22 cellular contexts compared by ENCODE assay signal in the genomic region with DNA sequence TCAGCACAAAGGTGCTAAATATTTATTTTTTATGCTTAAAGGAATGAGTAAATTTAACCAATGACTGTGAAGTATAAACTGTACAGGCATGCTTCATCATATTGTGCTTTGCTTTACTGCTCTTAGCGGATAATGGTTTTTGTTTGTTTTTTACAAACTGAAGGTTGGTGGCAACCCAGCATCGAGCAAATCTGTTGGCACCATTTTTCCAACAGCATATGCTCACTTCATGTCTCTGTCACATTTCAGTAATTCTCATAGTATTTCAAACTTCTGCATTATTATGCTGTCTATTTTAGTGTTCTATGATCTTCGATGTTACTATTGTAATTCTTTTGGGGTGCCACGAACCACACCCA. TPM values are rescaled to one million over a fixed set of nuclear protein-coding genes. Genes with fewer than 3 reads are reported as not detected.
A peak's percentile ranks its signal among the peaks of the same experiment; 100 is the strongest.
DNase-seq lines count a peak whose midpoint lies in the region; ATAC-seq and TF ChIP-seq lines count a peak whose summit lies in the region.
"Had no signal": no experiment of that assay in that cellular context is flagged by ENCODE, and none has a peak within 500 bp of the region (broad histone marks: within the 10 kb centered on the region; RNA-seq: fewer than 3 reads in every experiment).

No MANE protein-coding gene starts in this region.

- H2AFZ ChIP-seq in OCI-LY1 (ENCODE audit: low read length), result no peak overlapping the region
- H2AFZ ChIP-seq in GM23338, result no peak overlapping the region

- H3K9ac ChIP-seq in OCI-LY1 (ENCODE audit: low read length), result no peak overlapping the region
- no peak overlapping the region for H3K9ac ChIP-seq in endodermal cell (ENCODE audit: extremely low read depth, low read length, poor library complexity, severe bottlenecking)
- H3K9ac ChIP-seq: BLaER1 treated with 17β-estradiol and CSF1 and Interleukin-3, amounts not matched to agents 10 nM and 100 nM had no signal

- H3K9me3 ChIP-seq in CD8-positive, alpha-beta T cell (ENCODE audit: low read length), result no peaks in the 10 kb centered on the region
- peaks cover 5% of the 10 kb centered on the region; the same call in 1 of the 2 replicates for H3K9me3 ChIP-seq in OCI-LY1 (ENCODE audit: low read length)
- peaks cover 25% of the 10 kb centered on the region for H3K9me3 ChIP-seq in endodermal cell (ENCODE audit: control insufficient read depth, low read length)
- H3K9me3 ChIP-seq: colonic mucosa, esophagus squamous epithelium, gastrocnemius medialis, sigmoid colon, SJSA1 had no signal

- H4K20me1 ChIP-seq in OCI-LY1 (ENCODE audit: insufficient read depth, low read length) (no peaks in the 10 kb centered on the region; the same call in 1 of the 2 replicates), GM23338 (replicated peaks; ENCODE audit: insufficient read depth) (peaks cover 13% of the 10 kb centered on the region)

- POLR2A ChIA-PET in activated CD8-positive, alpha-beta T cell treated with anti-CD3 and anti-CD28 coated beads for 36 hours (lab: Charles Lee), result no interaction called here
- POLR2A ChIA-PET in activated CD8-positive, alpha-beta T cell treated with anti-CD3 and anti-CD28 coated beads, Interleukin-2, amount 10 ng/mL, durations not matched to agents 7 days and 5 days (lab: Charles Lee), result no interaction called here
- POLR2A ChIA-PET in CD8-positive, alpha-beta T cell (lab: Charles Lee), result no interaction called here

- no peak overlapping the region for H3K4me3 ChIP-seq in CD8-positive, alpha-beta T cell (ENCODE audit: low read depth, low read length)
- H3K4me3 ChIP-seq in OCI-LY1 (ENCODE audit: low read depth, low read length, poor library complexity, severe bottlenecking) (no peak overlapping the region), GM23338 (no peak overlapping the region), endodermal cell (ENCODE audit: low read length) (no peak overlapping the region)
- H3K4me3 ChIP-seq: BLaER1 treated with 17β-estradiol and CSF1 and Interleukin-3, amounts not matched to agents 10 nM and 100 nM; colonic mucosa; esophagus squamous epithelium; gastrocnemius medialis; K562; sigmoid colon; SJSA1 had no signal

- H3K4me3 Mint-ChIP-seq in activated CD8-positive, alpha-beta T cell treated with anti-CD3 and anti-CD28 coated beads for 36 hours, result no peak overlapping the region
- no peak overlapping the region for H3K4me3 Mint-ChIP-seq in activated CD8-positive, alpha-beta T cell treated with anti-CD3 and anti-CD28 coated beads, Interleukin-2, amount 10 ng/mL, durations not matched to agents 7 days and 5 days
- H3K4me3 Mint-ChIP-seq in CD8-positive, alpha-beta T cell, result peak overlapping the region; percentile 54
- H3K4me3 Mint-ChIP-seq in memory B cell (no peak overlapping the region), GM23338 (no peak overlapping the region), endodermal cell (no peak overlapping the region)
- H3K4me3 Mint-ChIP-seq: brain had no signal

- TF ChIP-seq CTCF in activated CD8-positive, alpha-beta T cell treated with anti-CD3 and anti-CD28 coated beads for 36 hours (IDR thresholded peaks at IDR 0.05), result no peak
- no peak for TF ChIP-seq CTCF in CD8-positive, alpha-beta T cell (IDR thresholded peaks at IDR 0.05)
- TF ChIP-seq CTCF in OCI-LY1 (IDR thresholded peaks at IDR 0.05; ENCODE audit: low read length) (no peak), GM23338 (conservative IDR thresholded peaks at IDR 0.05; ENCODE audit: low read depth in 2 of 2) (no peak), endodermal cell (conservative IDR thresholded peaks at IDR 0.05) (no peak)

- no peak for DNase-seq in activated CD8-positive, alpha-beta T cell treated with anti-CD3 and anti-CD28 coated beads for 36 hours
- DNase-seq in activated CD8-positive, alpha-beta T cell treated with anti-CD3 and anti-CD28 coated beads, Interleukin-2, amount 10 ng/mL, durations not matched to agents 7 days and 5 days, result no peak
- no peak for DNase-seq in CD8-positive, alpha-beta T cell
- DNase-seq in memory B cell (ENCODE audit: low spot score in 2 of 2), result no peak
- DNase-seq in GM23338 (ENCODE audit: low spot score), result no peak
- DNase-seq in endodermal cell, result no peak
- no peak for DNase-seq in anterior cingulate cortex (lab: John Stamatoyannopoulos, UW)
- DNase-seq: activated CD4-positive, alpha-beta memory T cell treated with anti-CD3 and anti-CD28 coated beads for 36 hours; colonic mucosa; esophagus squamous epithelium; gastrocnemius medialis; NCI-H1048; NCI-H2029; NK-92 treated with Interleukin-12 subunit alpha and Interleukin-12 subunit beta, amount 100 ng/mL, for 24 hours; sigmoid colon; stimulated activated CD4-positive, alpha-beta T cell treated with anti-CD3 and anti-CD28 coated beads, Interleukin-15, amount 100 ng/mL, for 24 hours had no signal

- H3F3A ChIP-seq in OCI-LY1 (ENCODE audit: insufficient read depth, low read length), result no peaks in the 10 kb centered on the region
- H3F3A ChIP-seq in GM23338 (replicated peaks; ENCODE audit: low read depth), result no peaks in the 10 kb centered on the region

- CTCF ChIA-PET in activated CD8-positive, alpha-beta T cell treated with anti-CD3 and anti-CD28 coated beads for 36 hours (lab: Charles Lee), result interaction anchor here (0.6 to 1.2 kb wide), 4 partner anchors 10 to 113 kb away, joined by 3 read pairs; a partner anchor contains a TSS
- CTCF ChIA-PET in activated CD8-positive, alpha-beta T cell treated with anti-CD3 and anti-CD28 coated beads, Interleukin-2, amount 10 ng/mL, durations not matched to agents 7 days and 5 days (lab: Charles Lee), result interaction anchor here (1.0 kb wide), 1 partner anchor 91 kb away, joined by 4 read pairs; no protein-coding TSS in a partner anchor
- CTCF ChIA-PET in CD8-positive, alpha-beta T cell (lab: Charles Lee), result no interaction called here

- peak; percentile 3 for ATAC-seq in activated CD8-positive, alpha-beta T cell treated with anti-CD3 and anti-CD28 coated beads for 36 hours
- no peak for ATAC-seq in activated CD8-positive, alpha-beta T cell treated with anti-CD3 and anti-CD28 coated beads, Interleukin-2, amount 10 ng/mL, durations not matched to agents 7 days and 5 days
- no peak for ATAC-seq in CD8-positive, alpha-beta T cell
- no peak for ATAC-seq in memory B cell (ENCODE audit: low read depth)
- no peak for ATAC-seq in GM23338
- ATAC-seq: gastrocnemius medialis, K562 had no signal

- peaks cover 5% of the 10 kb centered on the region for H3K9me3 Mint-ChIP-seq in activated CD8-positive, alpha-beta T cell treated with anti-CD3 and anti-CD28 coated beads for 36 hours
- no peaks in the 10 kb centered on the region for H3K9me3 Mint-ChIP-seq in activated CD8-positive, alpha-beta T cell treated with anti-CD3 and anti-CD28 coated beads, Interleukin-2, amount 10 ng/mL, durations not matched to agents 7 days and 5 days (ENCODE audit: insufficient read depth)
- H3K9me3 Mint-ChIP-seq in CD8-positive, alpha-beta T cell, result peaks cover 6% of the 10 kb centered on the region
- H3K9me3 Mint-ChIP-seq in memory B cell (peaks cover 2% of the 10 kb centered on the region), GM23338 (peaks cover 2% of the 10 kb centered on the region; the same call in 2 of the 3 replicates), endodermal cell (peaks cover 16% of the 10 kb centered on the region)
- H3K9me3 Mint-ChIP-seq: activated CD4-positive, alpha-beta memory T cell treated with anti-CD3 and anti-CD28 coated beads for 36 hours had no signal

- no peak overlapping the region for H3K27ac ChIP-seq in CD8-positive, alpha-beta T cell (ENCODE audit: low read depth, low read length)
- peak overlapping the region; percentile 52 for H3K27ac ChIP-seq in OCI-LY1 (ENCODE audit: low read depth, low read length, poor library complexity, severe bottlenecking)
- no peak overlapping the region for H3K27ac ChIP-seq in GM23338 (ENCODE audit: low read depth)
- H3K27ac ChIP-seq in endodermal cell (ENCODE audit: low read depth, low read length), result no peak overlapping the region
- H3K27ac ChIP-seq: BLaER1 treated with 17β-estradiol and CSF1 and Interleukin-3, amounts not matched to agents 10 nM and 100 nM; colonic mucosa; esophagus squamous epithelium; gastrocnemius medialis; sigmoid colon; SJSA1 had no signal

- no peaks in the 10 kb centered on the region for H3K27me3 ChIP-seq in CD8-positive, alpha-beta T cell (ENCODE audit: insufficient read depth, low read length)
- H3K27me3 ChIP-seq in OCI-LY1 (ENCODE audit: insufficient read depth, low read length) (no peaks in the 10 kb centered on the region), GM23338 (ENCODE audit: insufficient read depth) (no peaks in the 10 kb centered on the region), endodermal cell (ENCODE audit: control insufficient read depth, insufficient read depth, low read length, poor library complexity, severe bottlenecking) (no peaks in the 10 kb centered on the region)
- H3K27me3 ChIP-seq: BLaER1 treated with 17β-estradiol and CSF1 and Interleukin-3, amounts not matched to agents 10 nM and 100 nM; colonic mucosa; esophagus squamous epithelium; gastrocnemius medialis; sigmoid colon; SJSA1 had no signal

- intact Hi-C loops in activated CD8-positive, alpha-beta T cell treated with anti-CD3 and anti-CD28 coated beads for 36 hours (cut with micrococcal nuclease), result no loop called here
- intact Hi-C loops in CD8-positive, alpha-beta T cell (cut with DNase I, micrococcal nuclease), result loop anchor here in 1 of 2 experiments (2.0 kb wide), 1 partner anchor 15 kb away; no protein-coding TSS in a partner anchor

- peaks cover 59% of the 10 kb centered on the region for H3K4me1 Mint-ChIP-seq in activated CD8-positive, alpha-beta T cell treated with anti-CD3 and anti-CD28 coated beads for 36 hours (ENCODE audit: low read depth)
- H3K4me1 Mint-ChIP-seq in activated CD8-positive, alpha-beta T cell treated with anti-CD3 and anti-CD28 coated beads, Interleukin-2, amount 10 ng/mL, durations not matched to agents 7 days and 5 days (ENCODE audit: low read depth), result peaks cover 26% of the 10 kb centered on the region
- peaks cover 76% of the 10 kb centered on the region for H3K4me1 Mint-ChIP-seq in CD8-positive, alpha-beta T cell (ENCODE audit: low read depth)
- H3K4me1 Mint-ChIP-seq in memory B cell (peaks cover 34% of the 10 kb centered on the region), GM23338 (peaks cover 25% of the 10 kb centered on the region), endodermal cell (peaks cover 8% of the 10 kb centered on the region)

- peak overlapping the region; percentile 84 for H3K27ac Mint-ChIP-seq in activated CD8-positive, alpha-beta T cell treated with anti-CD3 and anti-CD28 coated beads for 36 hours
- no peak overlapping the region for H3K27ac Mint-ChIP-seq in activated CD8-positive, alpha-beta T cell treated with anti-CD3 and anti-CD28 coated beads, Interleukin-2, amount 10 ng/mL, durations not matched to agents 7 days and 5 days
- H3K27ac Mint-ChIP-seq in CD8-positive, alpha-beta T cell, result peak overlapping the region; percentile 78
- peak overlapping the region; percentile 78 for H3K27ac Mint-ChIP-seq in memory B cell
- no peak overlapping the region for H3K27ac Mint-ChIP-seq in GM23338
- no peak overlapping the region for H3K27ac Mint-ChIP-seq in endodermal cell
- H3K27ac Mint-ChIP-seq: progenitor cell of endocrine pancreas had no signal

- H3K79me2 ChIP-seq in OCI-LY1 (ENCODE audit: insufficient read depth, low read length) (peaks cover 21% of the 10 kb centered on the region), GM23338 (replicated peaks; ENCODE audit: insufficient read depth) (peaks cover 95% of the 10 kb centered on the region)

- H3K36me3 Mint-ChIP-seq in activated CD8-positive, alpha-beta T cell treated with anti-CD3 and anti-CD28 coated beads for 36 hours (ENCODE audit: low read depth), result peaks cover 14% of the 10 kb centered on the region
- peaks cover 8% of the 10 kb centered on the region for H3K36me3 Mint-ChIP-seq in activated CD8-positive, alpha-beta T cell treated with anti-CD3 and anti-CD28 coated beads, Interleukin-2, amount 10 ng/mL, durations not matched to agents 7 days and 5 days (ENCODE audit: low read depth)
- H3K36me3 Mint-ChIP-seq in CD8-positive, alpha-beta T cell, result peaks cover 4% of the 10 kb centered on the region
- peaks cover 13% of the 10 kb centered on the region for H3K36me3 Mint-ChIP-seq in memory B cell
- H3K36me3 Mint-ChIP-seq in GM23338 (ENCODE audit: low read depth), result peaks cover 17% of the 10 kb centered on the region
- peaks cover 31% of the 10 kb centered on the region for H3K36me3 Mint-ChIP-seq in endodermal cell (ENCODE audit: low read depth)

- no peaks in the 10 kb centered on the region for H3K36me3 ChIP-seq in CD8-positive, alpha-beta T cell (ENCODE audit: insufficient read depth, low read length)
- H3K36me3 ChIP-seq in OCI-LY1 (ENCODE audit: insufficient read depth, low read length) (peaks cover 6% of the 10 kb centered on the region; the same call in 1 of the 2 replicates), GM23338 (ENCODE audit: insufficient read depth) (no peaks in the 10 kb centered on the region), endodermal cell (ENCODE audit: control insufficient read depth, insufficient read depth, low read length) (peaks cover 4% of the 10 kb centered on the region)
- H3K36me3 ChIP-seq: colonic mucosa, gastrocnemius medialis, sigmoid colon had no signal

- H3K9me2 ChIP-seq in OCI-LY1 (ENCODE audit: low read depth, low read length) (no peaks in the 10 kb centered on the region), GM23338 (ENCODE audit: insufficient read depth) (no peaks in the 10 kb centered on the region)

- H3K27me3 Mint-ChIP-seq in activated CD8-positive, alpha-beta T cell treated with anti-CD3 and anti-CD28 coated beads for 36 hours, result no peaks in the 10 kb centered on the region
- H3K27me3 Mint-ChIP-seq in activated CD8-positive, alpha-beta T cell treated with anti-CD3 and anti-CD28 coated beads, Interleukin-2, amount 10 ng/mL, durations not matched to agents 7 days and 5 days (ENCODE audit: low read depth), result no peaks in the 10 kb centered on the region
- H3K27me3 Mint-ChIP-seq in CD8-positive, alpha-beta T cell (ENCODE audit: low read depth), result no peaks in the 10 kb centered on the region
- H3K27me3 Mint-ChIP-seq in memory B cell, result no peaks in the 10 kb centered on the region
- no peaks in the 10 kb centered on the region for H3K27me3 Mint-ChIP-seq in GM23338 (ENCODE audit: insufficient read depth, low read depth, poor library complexity)
- no peaks in the 10 kb centered on the region for H3K27me3 Mint-ChIP-seq in endodermal cell (ENCODE audit: insufficient read depth)
- H3K27me3 Mint-ChIP-seq: activated CD4-positive, alpha-beta memory T cell treated with anti-CD3 and anti-CD28 coated beads for 36 hours; brain; progenitor cell of endocrine pancreas had no signal

- WGBS in endodermal cell (ENCODE audit: insufficient coverage in 1 of 2, insufficient read length in 1 of 2), 2 experiments, result 93 to 100% methylated on average over 2 to 4 of the region's 4 CpGs

- peaks cover 22% of the 10 kb centered on the region for H3K4me1 ChIP-seq in CD8-positive, alpha-beta T cell (ENCODE audit: insufficient read depth, low read length)
- peaks cover 17% of the 10 kb centered on the region for H3K4me1 ChIP-seq in OCI-LY1 (ENCODE audit: insufficient read depth, low read length, severe bottlenecking)
- peaks cover 18% of the 10 kb centered on the region for H3K4me1 ChIP-seq in GM23338 (ENCODE audit: insufficient read depth)
- peaks cover 5% of the 10 kb centered on the region for H3K4me1 ChIP-seq in endodermal cell (ENCODE audit: control insufficient read depth, insufficient read depth, low read length)
- H3K4me1 ChIP-seq: colonic mucosa, gastrocnemius medialis had no signal

- H3K4me2 ChIP-seq in OCI-LY1 (ENCODE audit: low read length) (peak overlapping the region; percentile 28; the same call in 1 of the 2 replicates), GM23338 (no peak overlapping the region)

RNA-seq across cellular contexts. Expression of a gene that starts 22.8 kb away (rescaled TPM):
- total RNA-seq in activated CD8-positive, alpha-beta T cell treated with anti-CD3 and anti-CD28 coated beads for 36 hours, result 10 to 100 TPM; 30.0 to 30.6 TPM
- total RNA-seq in activated CD8-positive, alpha-beta T cell treated with anti-CD3 and anti-CD28 coated beads, Interleukin-2, amount 10 ng/mL, durations not matched to agents 7 days and 5 days, result 10 to 100 TPM; 26.7 to 28.5 TPM
- total RNA-seq in CD8-positive, alpha-beta T cell, result 10 to 100 TPM; 64.7 to 76.0 TPM
- 36.8 and 47.0 TPM in 2 replicates for total RNA-seq in GM23338 (2014; rRNA removed; shearing (Covaris generic))
- polyA plus RNA-seq in GM23338 (2016; fragmentation: Nextera tagmentation; extraction: Ambion mirVana), result 12.3 and 14.6 TPM in 2 replicates
- 10 to 100 TPM; 45.7 to 46.7 TPM for total RNA-seq in endodermal cell
- 18.4 TPM for polyA plus RNA-seq in endodermal cell (2013, experiment 1 of 2)
- 18.5 TPM for polyA plus RNA-seq in endodermal cell (2013, experiment 2 of 2)

Comparison
In these comparisons a context has a peak if more than half of its experiments do, and no peak if none do; other contexts are left out.
1. H3K27ac Mint-ChIP-seq: peak in activated CD8-positive, alpha-beta T cell treated with anti-CD3 and anti-CD28 coated beads for 36 hours (single experiment), CD8-positive, alpha-beta T cell (single experiment) and memory B cell (single experiment); none in activated CD8-positive, alpha-beta T cell treated with anti-CD3 and anti-CD28 coated beads, Interleukin-2, amount 10 ng/mL, durations not matched to agents 7 days and 5 days (single experiment), GM23338 (single experiment) and endodermal cell (single experiment).